ENCODE assay signal across 18 cellular contexts in genomic region chr12:71626768-71627167, GRCh38. TPM values are rescaled to one million over a fixed set of nuclear protein-coding genes. Genes with fewer than 3 reads are reported as not detected.
DNase-seq lines count a peak whose midpoint lies in the region; ATAC-seq, FAIRE-seq and TF ChIP-seq lines count a peak whose summit lies in the region.
"Had no signal": no experiment of that assay in that cellular context is flagged by ENCODE, and none has a peak within 500 bp of the region (broad histone marks: within the 10 kb centered on the region; RNA-seq: fewer than 3 reads in every experiment).

No MANE protein-coding gene starts in this region.

- no peak for ATAC-seq in CD4-positive, alpha-beta T cell (ENCODE audit: poor library complexity)
- ATAC-seq in left colon: peak; percentile 59

- H3K4me3 ChIP-seq in astrocyte (ENCODE audit: insufficient read depth, low read depth, low read length) (no peak overlapping the region), WERI-Rb-1 (ENCODE audit: low read depth, low read length) (no peak overlapping the region)
- H3K4me3 ChIP-seq: neural progenitor cell, sigmoid colon had no signal

- no peak overlapping the region for H2AFZ ChIP-seq in astrocyte (ENCODE audit: low read depth, low read length)
- H2AFZ ChIP-seq: neural progenitor cell had no signal

- CTCF ChIA-PET in CD4-positive, alpha-beta T cell (lab: Charles Lee): interaction anchor here (1.1 to 1.6 kb wide), 2 partner anchors 10 to 43 kb away, joined by 3 to 6 read pairs; no protein-coding TSS in a partner anchor

- H3K4me3 Mint-ChIP-seq in CD4-positive, alpha-beta T cell: no peak overlapping the region
- no peak overlapping the region for H3K4me3 Mint-ChIP-seq in astrocyte (ENCODE audit: unreplicated experiment)
- H3K4me3 Mint-ChIP-seq: neural progenitor cell; stimulated activated naive CD8-positive, alpha-beta T cell treated with anti-CD3 and anti-CD28 coated beads, Interleukin-15, Interleukin-2, amounts not matched to agents 100 ng/mL and 50 ng/mL, for 24 hours had no signal

- H3K9ac ChIP-seq in astrocyte (ENCODE audit: low read length): peak overlapping the region; percentile 16
- H3K9ac ChIP-seq: neural progenitor cell had no signal

- no peaks in the 10 kb centered on the region for H3K9me3 ChIP-seq in CD4-positive, alpha-beta T cell (ENCODE audit: control insufficient read depth, low read length)
- H3K9me3 ChIP-seq in astrocyte (ENCODE audit: insufficient read depth, low read depth, low read length): no peaks in the 10 kb centered on the region
- no peaks in the 10 kb centered on the region for H3K9me3 ChIP-seq in WERI-Rb-1 (ENCODE audit: severe bottlenecking)
- H3K9me3 ChIP-seq: sigmoid colon had no signal

- TF ChIP-seq POLR2A in H54 (IDR thresholded peaks at IDR 0.05; ENCODE audit: low read depth, low read length): no peak

- H3K27ac ChIP-seq in CD4-positive, alpha-beta T cell (ENCODE audit: low read depth, low read length): no peak overlapping the region
- H3K27ac ChIP-seq in astrocyte (ENCODE audit: low read depth, low read length): peak overlapping the region; percentile 32
- H3K27ac ChIP-seq in WERI-Rb-1: no peak overlapping the region
- H3K27ac ChIP-seq: C4-2B, neural progenitor cell, sigmoid colon had no signal

- peaks cover 27% of the 10 kb centered on the region for H4K20me1 ChIP-seq in astrocyte (ENCODE audit: insufficient read depth, low read length)

- H3K9me3 Mint-ChIP-seq in CD4-positive, alpha-beta T cell: no peaks in the 10 kb centered on the region
- H3K9me3 Mint-ChIP-seq in astrocyte (ENCODE audit: unreplicated experiment): no peaks in the 10 kb centered on the region
- H3K9me3 Mint-ChIP-seq: activated CD4-positive, alpha-beta T cell treated with anti-CD3 and anti-CD28 coated beads, Interleukin-2, amount 10 ng/mL, durations not matched to agents 7 days and 5 days; neural progenitor cell; stimulated activated naive CD8-positive, alpha-beta T cell treated with anti-CD3 and anti-CD28 coated beads, Interleukin-15, Interleukin-2, amounts not matched to agents 100 ng/mL and 50 ng/mL, for 24 hours had no signal

- FAIRE-seq in H54 (lab: Jason Lieb, UNC) (peak; percentile 60), astrocyte (lab: Jason Lieb, UNC) (no peak)
- FAIRE-seq: RCC 7860 had no signal

- H3K27me3 Mint-ChIP-seq in CD4-positive, alpha-beta T cell: no peaks in the 10 kb centered on the region
- H3K27me3 Mint-ChIP-seq in astrocyte (ENCODE audit: low read depth, unreplicated experiment): no peaks in the 10 kb centered on the region
- H3K27me3 Mint-ChIP-seq: activated CD4-positive, alpha-beta T cell treated with anti-CD3 and anti-CD28 coated beads, Interleukin-2, amount 10 ng/mL, durations not matched to agents 7 days and 5 days; stimulated activated naive CD8-positive, alpha-beta T cell treated with anti-CD3 and anti-CD28 coated beads, Interleukin-15, Interleukin-2, amounts not matched to agents 100 ng/mL and 50 ng/mL, for 24 hours had no signal

- H3K27ac Mint-ChIP-seq in CD4-positive, alpha-beta T cell: peak overlapping the region; percentile 34
- no peak overlapping the region for H3K27ac Mint-ChIP-seq in astrocyte (ENCODE audit: unreplicated experiment)
- H3K27ac Mint-ChIP-seq: neural progenitor cell had no signal

- no peak for DNase-seq in CD4-positive, alpha-beta T cell
- DNase-seq in H54 (ENCODE audit: insufficient read length, low spot score): no peak
- DNase-seq in astrocyte (ENCODE audit: low read depth): peak; percentile 33
- no peak for DNase-seq in left colon
- no peak for DNase-seq in WERI-Rb-1
- DNase-seq in posterior cingulate gyrus: no peak
- DNase-seq in NCI-H2171 (lab: John Stamatoyannopoulos, UW): no peak
- no peak for DNase-seq in MV-4-11 (lab: John Stamatoyannopoulos, UW)
- DNase-seq: activated CD4-positive, alpha-beta T cell treated with anti-CD3 and anti-CD28 coated beads, Interleukin-2, amount 10 ng/mL, durations not matched to agents 7 days and 5 days; central memory CD4-positive, alpha-beta T cell; hippocampal formation; NCI-H1436; NCI-H510A; sigmoid colon had no signal

- H3K27me3 ChIP-seq in CD4-positive, alpha-beta T cell (ENCODE audit: control insufficient read depth, insufficient read depth, low read length): no peaks in the 10 kb centered on the region
- H3K27me3 ChIP-seq in astrocyte (ENCODE audit: insufficient read depth, low read length) (no peaks in the 10 kb centered on the region), WERI-Rb-1 (ENCODE audit: insufficient read depth, low read depth, severe bottlenecking) (no peaks in the 10 kb centered on the region)
- H3K27me3 ChIP-seq: neural progenitor cell, sigmoid colon had no signal

- H3K79me2 ChIP-seq in astrocyte (ENCODE audit: insufficient read depth, low read length): peaks cover 20% of the 10 kb centered on the region

- H3K4me2 ChIP-seq in astrocyte (ENCODE audit: low read length): peak overlapping the region; percentile 28
- H3K4me2 ChIP-seq: neural progenitor cell had no signal

- peaks cover 6% of the 10 kb centered on the region for H3K4me1 ChIP-seq in astrocyte (ENCODE audit: insufficient read depth, low read length)
- H3K4me1 ChIP-seq: neural progenitor cell had no signal

- POLR2A ChIA-PET in CD4-positive, alpha-beta T cell (lab: Charles Lee): interaction anchor here (3.0 kb wide), 1 partner anchor 37 kb away, joined by 16 read pairs; the partner anchor contains the start of genes THAP2 and ZFC3H1

- TF ChIP-seq CTCF in CD4-positive, alpha-beta T cell (IDR thresholded peaks at IDR 0.05): no peak
- no peak for TF ChIP-seq CTCF in astrocyte (IDR thresholded peaks at IDR 0.05; ENCODE audit: insufficient read depth, low read depth, low read length)
- TF ChIP-seq CTCF in WERI-Rb-1 (IDR thresholded peaks at IDR 0.05; ENCODE audit: low read depth, low read length): no peak

- peaks cover 25% of the 10 kb centered on the region for H3K4me1 Mint-ChIP-seq in CD4-positive, alpha-beta T cell (ENCODE audit: low read depth)
- H3K4me1 Mint-ChIP-seq in astrocyte (ENCODE audit: low read depth, unreplicated experiment): no peaks in the 10 kb centered on the region
- H3K4me1 Mint-ChIP-seq: neural progenitor cell had no signal

- intact Hi-C loops in CD4-positive, alpha-beta T cell (cut with DNase I, micrococcal nuclease): no loop called here
- intact Hi-C loops in left colon (cut with DNase I, micrococcal nuclease): no loop called here
- intact Hi-C loops in posterior cingulate gyrus (cut with DNase I): no loop called here

- peaks cover 86% of the 10 kb centered on the region for H3K36me3 ChIP-seq in astrocyte (ENCODE audit: insufficient read depth, low read length)
- H3K36me3 ChIP-seq in WERI-Rb-1: peaks cover 89% of the 10 kb centered on the region

- H3K36me3 Mint-ChIP-seq in CD4-positive, alpha-beta T cell (ENCODE audit: low read depth): peaks cover 97% of the 10 kb centered on the region
- peaks cover 12% of the 10 kb centered on the region for H3K36me3 Mint-ChIP-seq in astrocyte (ENCODE audit: low read depth, unreplicated experiment)

RNA-seq across cellular contexts. Expression of gene ZFC3H1, which starts 36.9 kb away (rescaled TPM):
- total RNA-seq in CD4-positive, alpha-beta T cell: 100 to 1,000 TPM; 131 to 135 TPM
- total RNA-seq in astrocyte (50.9 and 51.7 TPM in 2 replicates), left colon (10 to 100 TPM; 41.3 to 42.1 TPM)

RNA-seq across cellular contexts. Expression of gene THAP2, which starts 37.3 kb away (rescaled TPM):
- total RNA-seq in CD4-positive, alpha-beta T cell: 10 to 100 TPM; 12.1 to 12.6 TPM
- 6.0 and 6.3 TPM in 2 replicates for total RNA-seq in astrocyte
- total RNA-seq in left colon: 1 to 10 TPM; 2.1 to 3.5 TPM

RNA-seq across cellular contexts. Expression of gene TMEM19, which starts 59.1 kb away (rescaled TPM):
- total RNA-seq in CD4-positive, alpha-beta T cell: 10 to 100 TPM in 1 of 2 experiments, 1 to 10 TPM in 1; 8.9 to 11.6 TPM
- total RNA-seq in astrocyte (22.6 and 25.8 TPM in 2 replicates), left colon (10 to 100 TPM; 41.9 to 48.8 TPM)
